20 cellular contexts compared by ENCODE assay signal in genomic region chr18:78736015-78736690, GRCh38.
"Had no signal": no experiment of that assay in that cellular context is flagged by ENCODE, and none has a peak within 500 bp of the region (broad histone marks: within the 10 kb centered on the region; RNA-seq: fewer than 3 reads in every experiment).

No MANE protein-coding gene starts in this region.

- H3K27ac ChIP-seq: ascending aorta, body of pancreas, SK-N-MC had no signal

- H3K9me3 ChIP-seq: ascending aorta, body of pancreas had no signal

- DNase-seq: activated CD4-positive, alpha-beta T cell treated with anti-CD3 and anti-CD28 coated beads for 4 hours; activated CD8-positive, alpha-beta T cell treated with anti-CD3 and anti-CD28 coated beads, Interleukin-2, amount 10 ng/mL, durations not matched to agents 7 days and 5 days; activated naive CD4-positive, alpha-beta T cell; activated naive CD8-positive, alpha-beta T cell treated with anti-CD3 and anti-CD28 coated beads, Interleukin-2, amount 50 U/mL, for 24 hours; activated T-cell treated with anti-CD3 and anti-CD28 coated beads, Interleukin-2, amount 50 U/mL, for 72 hours; amniotic stem cell; body of pancreas; IMR-90; Kasumi-1; KBM-7; NCI-H1048; NCI-H2029; NCI-H2107; NCI-H2171 treated with DMSO at 0.1 percent for 48 hours; NCI-H226; NCI-H526; NCI-H82; T-helper 1 cell had no signal

- H3K36me3 ChIP-seq: ascending aorta had no signal

- H3K4me1 ChIP-seq: ascending aorta, body of pancreas had no signal

- H3K4me3 ChIP-seq: ascending aorta, body of pancreas, SK-N-MC had no signal
